Comparison of ENCODE assay signal across 1 cellular context in the genomic region with DNA sequence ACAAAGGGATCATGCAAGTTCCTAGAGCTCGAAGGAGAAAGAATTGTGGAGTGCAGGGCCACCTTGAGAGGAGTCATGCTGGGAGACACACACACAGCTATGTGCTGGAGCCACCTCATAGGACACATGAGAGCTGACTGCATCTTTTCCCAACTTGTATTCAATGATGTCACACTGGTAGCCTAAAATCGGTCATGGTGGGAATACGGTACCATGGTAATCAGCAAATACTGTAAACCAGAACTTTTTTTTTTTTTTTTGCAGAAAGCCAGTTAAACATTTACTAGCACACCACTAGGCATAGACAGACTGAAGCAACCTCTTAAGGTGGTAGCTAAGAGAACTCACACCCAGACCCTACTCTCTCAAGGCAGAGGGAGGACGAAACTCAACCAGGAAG.
TF ChIP-seq lines count a peak whose summit lies in the region.

No MANE protein-coding gene starts in this region.

TF ChIP-seq in HepG2, 621 proteins besides CTCF, POLR2A, EP300 and RAD21:
- TF ChIP-seq, protein P1, sequence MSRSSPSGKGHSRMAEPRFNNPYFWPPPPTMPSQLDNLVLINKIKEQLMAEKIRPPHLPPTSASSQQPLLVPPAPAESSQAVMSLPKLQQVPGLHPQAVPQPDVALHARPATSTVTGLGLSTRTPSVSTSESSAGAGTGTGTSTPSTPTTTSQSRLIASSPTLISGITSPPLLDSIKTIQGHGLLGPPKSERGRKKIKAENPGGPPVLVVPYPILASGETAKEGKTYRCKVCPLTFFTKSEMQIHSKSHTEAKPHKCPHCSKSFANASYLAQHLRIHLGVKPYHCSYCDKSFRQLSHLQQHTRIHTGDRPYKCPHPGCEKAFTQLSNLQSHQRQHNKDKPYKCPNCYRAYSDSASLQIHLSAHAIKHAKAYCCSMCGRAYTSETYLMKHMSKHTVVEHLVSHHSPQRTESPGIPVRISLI (CRISPR knock-in tag; IDR thresholded peaks at IDR 0.05; ENCODE audit: borderline replicate concordance), result peak; percentile 74; the same call in 1 of the 2 replicates
- TF ChIP-seq ZNF432 (CRISPR knock-in tag; IDR thresholded peaks at IDR 0.05; ENCODE audit: borderline replicate concordance) (no peak), ZNF713 (CRISPR knock-in tag; IDR thresholded peaks at IDR 0.05) (no peak), YEATS4 (CRISPR knock-in tag; IDR thresholded peaks at IDR 0.05; ENCODE audit: borderline replicate concordance) (no peak), HOXA5 (CRISPR knock-in tag; IDR thresholded peaks at IDR 0.05) (no peak)
- TF ChIP-seq, protein P2, sequence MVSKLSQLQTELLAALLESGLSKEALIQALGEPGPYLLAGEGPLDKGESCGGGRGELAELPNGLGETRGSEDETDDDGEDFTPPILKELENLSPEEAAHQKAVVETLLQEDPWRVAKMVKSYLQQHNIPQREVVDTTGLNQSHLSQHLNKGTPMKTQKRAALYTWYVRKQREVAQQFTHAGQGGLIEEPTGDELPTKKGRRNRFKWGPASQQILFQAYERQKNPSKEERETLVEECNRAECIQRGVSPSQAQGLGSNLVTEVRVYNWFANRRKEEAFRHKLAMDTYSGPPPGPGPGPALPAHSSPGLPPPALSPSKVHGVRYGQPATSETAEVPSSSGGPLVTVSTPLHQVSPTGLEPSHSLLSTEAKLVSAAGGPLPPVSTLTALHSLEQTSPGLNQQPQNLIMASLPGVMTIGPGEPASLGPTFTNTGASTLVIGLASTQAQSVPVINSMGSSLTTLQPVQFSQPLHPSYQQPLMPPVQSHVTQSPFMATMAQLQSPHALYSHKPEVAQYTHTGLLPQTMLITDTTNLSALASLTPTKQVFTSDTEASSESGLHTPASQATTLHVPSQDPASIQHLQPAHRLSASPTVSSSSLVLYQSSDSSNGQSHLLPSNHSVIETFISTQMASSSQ (IDR thresholded peaks at IDR 0.05; ENCODE audit: low read depth), result peak; percentile 56; the same call in 1 of the 2 replicates
- TF ChIP-seq, protein P2 (CRISPR knock-in tag; IDR thresholded peaks at IDR 0.05; ENCODE audit: borderline replicate concordance), result 0 out of 2 replicates have a peak, but pooled peaks have one; percentile 22
